ENCODE assay signal across 12 cellular contexts in genomic region chr21:24290151-24290833, GRCh38.
DNase-seq lines count a peak whose midpoint lies in the region; ATAC-seq and TF ChIP-seq lines count a peak whose summit lies in the region.
"Had no signal": no experiment of that assay in that cellular context is flagged by ENCODE, and none has a peak within 500 bp of the region (broad histone marks: within the 10 kb centered on the region; RNA-seq: fewer than 3 reads in every experiment).

No MANE protein-coding gene starts in this region.

- H3K79me2 ChIP-seq in SU-DHL-6 (ENCODE audit: insufficient read depth, low read length): no peaks in the 10 kb centered on the region

- H3K9me2 ChIP-seq in SU-DHL-6 (replicated peaks; ENCODE audit: insufficient read depth, low read length): no peaks in the 10 kb centered on the region

- CTCF ChIA-PET in CD4-positive, alpha-beta T cell (lab: Charles Lee): no interaction called here
- CTCF ChIA-PET in activated naive CD4-positive, alpha-beta T cell treated with anti-CD3 and anti-CD28 coated beads for 36 hours (lab: Charles Lee): no interaction called here

- no peak overlapping the region for H3K4me2 ChIP-seq in SU-DHL-6 (ENCODE audit: low read depth, low read length, poor library complexity, severe bottlenecking)

- H3K36me3 ChIP-seq in SU-DHL-6 (ENCODE audit: low read length) (no peaks in the 10 kb centered on the region), HAP-1 (replicated peaks) (no peaks in the 10 kb centered on the region), left ventricle myocardium inferior (no peaks in the 10 kb centered on the region)
- H3K36me3 ChIP-seq: MG63 had no signal

- peaks cover 9% of the 10 kb centered on the region for H3K4me1 Mint-ChIP-seq in CD4-positive, alpha-beta T cell (ENCODE audit: low read depth)
- peaks cover 7% of the 10 kb centered on the region for H3K4me1 Mint-ChIP-seq in activated naive CD4-positive, alpha-beta T cell treated with anti-CD3 and anti-CD28 coated beads for 36 hours (ENCODE audit: low read depth)
- H3K4me1 Mint-ChIP-seq: CD4-positive, CD25-positive, alpha-beta regulatory T cell had no signal

- H3K9me3 ChIP-seq in CD4-positive, alpha-beta T cell (ENCODE audit: control insufficient read depth, low read length): no peaks in the 10 kb centered on the region
- H3K9me3 ChIP-seq in SU-DHL-6 (ENCODE audit: insufficient read depth, low read length) (no peaks in the 10 kb centered on the region), HAP-1 (no peaks in the 10 kb centered on the region), left ventricle myocardium inferior (replicated peaks) (peaks cover 3% of the 10 kb centered on the region)
- H3K9me3 ChIP-seq: MG63 had no signal

- no peaks in the 10 kb centered on the region for H3K27me3 ChIP-seq in CD4-positive, alpha-beta T cell (ENCODE audit: control insufficient read depth, insufficient read depth, low read length)
- H3K27me3 ChIP-seq in SU-DHL-6 (ENCODE audit: low read length): no peaks in the 10 kb centered on the region
- H3K27me3 ChIP-seq in HAP-1 (ENCODE audit: low read depth): no peaks in the 10 kb centered on the region
- no peaks in the 10 kb centered on the region for H3K27me3 ChIP-seq in left ventricle myocardium inferior (ENCODE audit: low read depth)
- H3K27me3 ChIP-seq: MG63 had no signal

- no peaks in the 10 kb centered on the region for H3K4me1 ChIP-seq in HAP-1
- no peaks in the 10 kb centered on the region for H3K4me1 ChIP-seq in left ventricle myocardium inferior

- POLR2A ChIA-PET in CD4-positive, alpha-beta T cell (lab: Charles Lee): no interaction called here

- H3K36me3 Mint-ChIP-seq in CD4-positive, alpha-beta T cell (ENCODE audit: low read depth): no peaks in the 10 kb centered on the region
- H3K36me3 Mint-ChIP-seq in activated naive CD4-positive, alpha-beta T cell treated with anti-CD3 and anti-CD28 coated beads for 36 hours (ENCODE audit: low read depth): no peaks in the 10 kb centered on the region
- H3K36me3 Mint-ChIP-seq: CD4-positive, CD25-positive, alpha-beta regulatory T cell had no signal

- peak in 6 of 10 experiments; percentile 1 to 36 (median 20) for DNase-seq in CD4-positive, alpha-beta T cell
- DNase-seq in activated naive CD4-positive, alpha-beta T cell treated with anti-CD3 and anti-CD28 coated beads for 36 hours: peak; percentile 69
- DNase-seq in HAP-1 (ENCODE audit: low spot score in 2 of 2): no peak
- DNase-seq in left ventricle myocardium inferior: no peak
- no peak for DNase-seq in SKM-1 treated with dmso at 0.1 percent for 144 hours (lab: John Stamatoyannopoulos, UW; ENCODE audit: unreplicated experiment)
- DNase-seq: head of caudate nucleus, MG63, PC-3 had no signal

- no peaks in the 10 kb centered on the region for H3K27me3 Mint-ChIP-seq in CD4-positive, alpha-beta T cell
- H3K27me3 Mint-ChIP-seq in activated naive CD4-positive, alpha-beta T cell treated with anti-CD3 and anti-CD28 coated beads for 36 hours (ENCODE audit: low read depth): no peaks in the 10 kb centered on the region
- H3K27me3 Mint-ChIP-seq: CD4-positive, CD25-positive, alpha-beta regulatory T cell had no signal

- no peaks in the 10 kb centered on the region for H3K9me3 Mint-ChIP-seq in CD4-positive, alpha-beta T cell
- no peaks in the 10 kb centered on the region for H3K9me3 Mint-ChIP-seq in activated naive CD4-positive, alpha-beta T cell treated with anti-CD3 and anti-CD28 coated beads for 36 hours

- peak overlapping the region; percentile 68 for H2AFZ ChIP-seq in SU-DHL-6 (ENCODE audit: low read depth, low read length, severe bottlenecking)

- H4K20me1 ChIP-seq in SU-DHL-6 (ENCODE audit: low read depth, low read length): no peaks in the 10 kb centered on the region

- no peaks in the 10 kb centered on the region for H3F3A ChIP-seq in SU-DHL-6 (ENCODE audit: insufficient read depth)

- peak overlapping the region; percentile 38 for H3K27ac Mint-ChIP-seq in CD4-positive, alpha-beta T cell
- no peak overlapping the region for H3K27ac Mint-ChIP-seq in activated naive CD4-positive, alpha-beta T cell treated with anti-CD3 and anti-CD28 coated beads for 36 hours
- H3K27ac Mint-ChIP-seq: CD4-positive, CD25-positive, alpha-beta regulatory T cell had no signal

- H3K27ac ChIP-seq in CD4-positive, alpha-beta T cell (ENCODE audit: low read depth, low read length): no peak overlapping the region
- H3K27ac ChIP-seq in SU-DHL-6 (ENCODE audit: low read depth, low read length) (no peak overlapping the region), left ventricle myocardium inferior (replicated peaks) (no peak overlapping the region)

- no peak for TF ChIP-seq CTCF in CD4-positive, alpha-beta T cell (IDR thresholded peaks at IDR 0.05)
- no peak for TF ChIP-seq CTCF in SU-DHL-6 (IDR thresholded peaks at IDR 0.05; ENCODE audit: insufficient read depth, low read length, poor library complexity, severe bottlenecking)
- no peak for TF ChIP-seq CTCF in left ventricle myocardium inferior (IDR thresholded peaks at IDR 0.05; ENCODE audit: borderline replicate concordance)

- intact Hi-C loops in CD4-positive, alpha-beta T cell (cut with DNase I, micrococcal nuclease): no loop called here
- intact Hi-C loops in activated naive CD4-positive, alpha-beta T cell treated with anti-CD3 and anti-CD28 coated beads for 36 hours (cut with micrococcal nuclease): loop anchor here (5.0 kb wide), 1 partner anchor 137 kb away; no protein-coding TSS in a partner anchor
- intact Hi-C loops in left ventricle myocardium inferior (cut with micrococcal nuclease): no loop called here

- peak overlapping the region; percentile 30 for H3K4me3 Mint-ChIP-seq in CD4-positive, alpha-beta T cell
- H3K4me3 Mint-ChIP-seq in activated naive CD4-positive, alpha-beta T cell treated with anti-CD3 and anti-CD28 coated beads for 36 hours: peak overlapping the region; percentile 41
- H3K4me3 Mint-ChIP-seq: CD4-positive, CD25-positive, alpha-beta regulatory T cell had no signal

- ATAC-seq in CD4-positive, alpha-beta T cell (ENCODE audit: poor library complexity): peak; percentile 95
- ATAC-seq in GM18907 (IDR thresholded peaks at IDR 0.05; ENCODE audit: unreplicated experiment) (peak; percentile 65), GM19328 (IDR thresholded peaks at IDR 0.05; ENCODE audit: unreplicated experiment) (no peak)
- ATAC-seq: PC-3 had no signal

- in situ Hi-C loops in HAP-1 (cut with MboI; ENCODE audit: low sequenced_read_pairs): no loop called here

- no peak overlapping the region for H3K9ac ChIP-seq in SU-DHL-6 (ENCODE audit: low read length)

- H3K4me3 ChIP-seq in SU-DHL-6 (ENCODE audit: insufficient read depth, low read length, poor library complexity, severe bottlenecking) (no peak overlapping the region), HAP-1 (no peak overlapping the region), left ventricle myocardium inferior (no peak overlapping the region)
- H3K4me3 ChIP-seq: MG63 had no signal

Comparison
In these comparisons a context has a peak if more than half of its experiments do, and no peak if none do; other contexts are left out.
1. DNase-seq: peak in CD4-positive, alpha-beta T cell (6 of 10) and activated naive CD4-positive, alpha-beta T cell treated with anti-CD3 and anti-CD28 coated beads for 36 hours (single experiment); none in HAP-1 (0 of 2), left ventricle myocardium inferior (single experiment) and SKM-1 treated with dmso at 0.1 percent for 144 hours (single experiment).